11 cellular contexts compared by ENCODE assay signal in the genomic region with DNA sequence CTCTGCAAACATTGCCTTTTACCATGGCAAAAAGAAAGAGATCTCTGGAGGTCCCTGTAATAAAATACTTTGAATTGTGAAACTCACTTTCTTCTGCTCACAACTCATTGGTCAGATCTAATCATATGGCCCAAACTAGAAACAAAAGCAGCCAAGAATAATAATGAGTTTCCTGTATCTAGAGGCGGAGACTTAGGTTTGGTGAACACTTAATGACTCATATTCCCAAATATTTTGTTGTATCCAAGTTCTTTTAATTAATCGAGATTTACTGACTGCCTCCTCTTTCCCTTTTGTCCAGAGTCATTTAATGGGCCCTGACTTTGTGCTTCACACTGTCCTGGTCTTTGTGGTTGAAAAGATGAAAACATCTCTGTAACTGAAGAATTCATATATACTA.
A peak's percentile ranks its signal among the peaks of the same experiment; 100 is the strongest.
DNase-seq lines count a peak whose midpoint lies in the region; ATAC-seq, FAIRE-seq and TF ChIP-seq lines count a peak whose summit lies in the region.
"Had no signal": no experiment of that assay in that cellular context is flagged by ENCODE, and none has a peak within 500 bp of the region (broad histone marks: within the 10 kb centered on the region; RNA-seq: fewer than 3 reads in every experiment).

No MANE protein-coding gene starts in this region.

- H3F3A ChIP-seq in SK-N-SH (replicated peaks; ENCODE audit: insufficient read depth), result peaks cover 34% of the 10 kb centered on the region

- no peaks in the 10 kb centered on the region for H3K36me3 ChIP-seq in SK-N-SH (replicated peaks in 1 of 2; ENCODE audit: control insufficient read depth in 1 of 2, insufficient read depth in 2 of 2, low read length in 1 of 2)

- TF ChIP-seq CTCF in SK-N-SH (IDR thresholded peaks at IDR 0.05) (no peak), fibroblast of the aortic adventitia (IDR thresholded peaks at IDR 0.05; ENCODE audit: insufficient read depth, low read length) (no peak), retinal pigment epithelial cell (conservative IDR thresholded peaks at IDR 0.05; ENCODE audit: low read depth, low read length) (no peak), CD14-positive monocyte (IDR thresholded peaks at IDR 0.05) (no peak)

- FAIRE-seq in H54 (lab: Jason Lieb, UNC), result peak; percentile 55

- 0 out of 2 replicates have a peak overlapping the region, but pooled peaks have one; percentile 51 for H2AFZ ChIP-seq in SK-N-SH (ENCODE audit: low read depth)

- H3K4me1 Mint-ChIP-seq in activated naive CD8-positive, alpha-beta T cell treated with anti-CD3 and anti-CD28 coated beads for 36 hours, result no peaks in the 10 kb centered on the region
- peaks cover 5% of the 10 kb centered on the region for H3K4me1 Mint-ChIP-seq in CD14-positive monocyte
- H3K4me1 Mint-ChIP-seq: endodermal cell had no signal

- H3K79me2 ChIP-seq in SK-N-SH (ENCODE audit: insufficient read depth), result no peaks in the 10 kb centered on the region

- WGBS in SK-N-SH (ENCODE audit: low lambda C conversion rate), result 10% methylated on average over 2 of the region's 2 CpGs

- H3K4me3 Mint-ChIP-seq in activated naive CD8-positive, alpha-beta T cell treated with anti-CD3 and anti-CD28 coated beads for 36 hours, result no peak overlapping the region
- no peak overlapping the region for H3K4me3 Mint-ChIP-seq in CD14-positive monocyte
- H3K4me3 Mint-ChIP-seq: endodermal cell had no signal

- H3K4me3 ChIP-seq in SK-N-SH (ENCODE audit: low read depth in 2 of 2, low read length in 1 of 2) (peak overlapping the region in 1 of 2 experiments; percentile 18; a peak in 1 of 4 replicates), fibroblast of the aortic adventitia (ENCODE audit: low read depth, low read length) (no peak overlapping the region), retinal pigment epithelial cell (ENCODE audit: low read length) (no peak overlapping the region)

- CTCF ChIA-PET in SK-N-SH (lab: Yijun Ruan, JAX), result no interaction called here

- no peaks in the 10 kb centered on the region for H3K36me3 Mint-ChIP-seq in activated naive CD8-positive, alpha-beta T cell treated with anti-CD3 and anti-CD28 coated beads for 36 hours
- no peaks in the 10 kb centered on the region for H3K36me3 Mint-ChIP-seq in CD14-positive monocyte

- TF ChIP-seq RAD21 in SK-N-SH (IDR thresholded peaks at IDR 0.05; ENCODE audit: low read length), result no peak

- H3K9me3 Mint-ChIP-seq in activated naive CD8-positive, alpha-beta T cell treated with anti-CD3 and anti-CD28 coated beads for 36 hours, result no peaks in the 10 kb centered on the region
- peaks cover 0 to 2% (median 0%) of the 10 kb centered on the region in 7 donors for H3K9me3 Mint-ChIP-seq in CD14-positive monocyte
- H3K9me3 Mint-ChIP-seq: endodermal cell had no signal

- H3K27ac Mint-ChIP-seq in activated naive CD8-positive, alpha-beta T cell treated with anti-CD3 and anti-CD28 coated beads for 36 hours, result no peak overlapping the region
- H3K27ac Mint-ChIP-seq in CD14-positive monocyte, result no peak overlapping the region
- H3K27ac Mint-ChIP-seq: endodermal cell had no signal

- peak overlapping the region; percentile 38 for H3K4me2 ChIP-seq in SK-N-SH

- H4K20me1 ChIP-seq in SK-N-SH (ENCODE audit: insufficient read depth), result no peaks in the 10 kb centered on the region

- H3K9ac ChIP-seq in SK-N-SH, result peak overlapping the region; percentile 60

- no peak for ATAC-seq in HG03442 (IDR thresholded peaks at IDR 0.05; ENCODE audit: unreplicated experiment)

- no peak for TF ChIP-seq POLR2A in H54 (IDR thresholded peaks at IDR 0.05; ENCODE audit: low read depth, low read length)

- peaks cover 0 to 20% of the 10 kb centered on the region in 2 experiments; a peak in 3 of 4 replicates for H3K4me1 ChIP-seq in SK-N-SH (ENCODE audit: control insufficient read depth in 1 of 2, insufficient read depth in 2 of 2, low read depth in 1 of 2, low read length in 1 of 2)

- H3K9me2 ChIP-seq in SK-N-SH, result no peaks in the 10 kb centered on the region

- no peaks in the 10 kb centered on the region for H3K27me3 ChIP-seq in SK-N-SH (ENCODE audit: insufficient read depth)

- POLR2A ChIA-PET in SK-N-SH (lab: Yijun Ruan, JAX), result no interaction called here

- H3K27me3 Mint-ChIP-seq in activated naive CD8-positive, alpha-beta T cell treated with anti-CD3 and anti-CD28 coated beads for 36 hours, result no peaks in the 10 kb centered on the region
- H3K27me3 Mint-ChIP-seq in CD14-positive monocyte (ENCODE audit: low read depth in 3 of 3), result peaks cover 0 to 2% (median 0%) of the 10 kb centered on the region in 3 donors

- peak overlapping the region; percentile 78 to 97; a peak in 3 of 4 replicates for H3K27ac ChIP-seq in SK-N-SH (ENCODE audit: low read depth in 2 of 2, low read length in 1 of 2)

- TF ChIP-seq EP300 in SK-N-SH (IDR thresholded peaks at IDR 0.05; ENCODE audit: borderline replicate concordance in 1 of 2, low read depth in 1 of 2, low read length in 1 of 2), result peak in 1 of 2 experiments; percentile 33; a peak in 1 of 4 replicates

- DNase-seq in H54 (ENCODE audit: insufficient read length, low spot score) (peak; percentile 3), SK-N-SH (no peak), fibroblast of the aortic adventitia (ENCODE audit: low read depth) (peak; percentile 93), retinal pigment epithelial cell (ENCODE audit: low read depth) (peak; percentile 25), CD14-positive monocyte (ENCODE audit: low spot score) (no peak), NCI-H345 (lab: John Stamatoyannopoulos, UW) (no peak)
- DNase-seq in activated naive CD8-positive, alpha-beta T cell treated with anti-CD3 and anti-CD28 coated beads for 36 hours, result no peak
- DNase-seq: endodermal cell, midbrain, NCI-H1417 treated with DMSO at 0.1 percent for 48 hours had no signal

- no peaks in the 10 kb centered on the region for H3K9me3 ChIP-seq in SK-N-SH

- intact Hi-C loops in CD14-positive monocyte (cut with micrococcal nuclease), result no loop called here

TF ChIP-seq in SK-N-SH, 30 proteins besides CTCF, POLR2A, EP300 and RAD21:
- peak; percentile 52 for TF ChIP-seq FOSL2 (IDR thresholded peaks at IDR 0.05; ENCODE audit: borderline replicate concordance, low read depth)
- TF ChIP-seq USF1 (IDR thresholded peaks at IDR 0.05; ENCODE audit: borderline replicate concordance, low read depth), result peak; percentile 85
- peak; percentile 27; the same call in 1 of the 2 replicates for TF ChIP-seq FOXM1 (IDR thresholded peaks at IDR 0.05; ENCODE audit: low read depth)
- TF ChIP-seq RCOR1 (IDR thresholded peaks at IDR 0.05; ENCODE audit: low read length), result no peak
- peak; percentile 77; the same call in 1 of the 2 replicates for TF ChIP-seq NFIC (IDR thresholded peaks at IDR 0.05; ENCODE audit: borderline replicate concordance)
- TF ChIP-seq JUND (IDR thresholded peaks at IDR 0.05), result peak; percentile 59
- TF ChIP-seq, protein P1, sequence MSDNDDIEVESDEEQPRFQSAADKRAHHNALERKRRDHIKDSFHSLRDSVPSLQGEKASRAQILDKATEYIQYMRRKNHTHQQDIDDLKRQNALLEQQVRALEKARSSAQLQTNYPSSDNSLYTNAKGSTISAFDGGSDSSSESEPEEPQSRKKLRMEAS (IDR thresholded peaks at IDR 0.05; ENCODE audit: low read depth), result no peak
- 0 out of 2 replicates have a peak, but pooled peaks have one; percentile 5 for TF ChIP-seq USF2 (IDR thresholded peaks at IDR 0.05; ENCODE audit: borderline replicate concordance, low read depth, low read length)
- no peak for TF ChIP-seq FOXJ3 (CRISPR knock-in tag; IDR thresholded peaks at IDR 0.05)

Comparison
In these comparisons a context has a peak if more than half of its experiments do, and no peak if none do; other contexts are left out.
1. DNase-seq: peak in H54 (single experiment), fibroblast of the aortic adventitia (single experiment) and retinal pigment epithelial cell (single experiment); none in SK-N-SH (single experiment), activated naive CD8-positive, alpha-beta T cell treated with anti-CD3 and anti-CD28 coated beads for 36 hours (single experiment), CD14-positive monocyte (single experiment) and NCI-H345 (single experiment).